ENCODE assay signal across 16 cellular contexts in genomic region chr18:37497836-37498518, GRCh38.
A peak's percentile ranks its signal among the peaks of the same experiment; 100 is the strongest.
DNase-seq lines count a peak whose midpoint lies in the region; ATAC-seq and TF ChIP-seq lines count a peak whose summit lies in the region.
"Had no signal": no experiment of that assay in that cellular context is flagged by ENCODE, and none has a peak within 500 bp of the region (broad histone marks: within the 10 kb centered on the region; RNA-seq: fewer than 3 reads in every experiment).

No MANE protein-coding gene starts in this region.

- H3K27me3 ChIP-seq in mammary epithelial cell (ENCODE audit: insufficient read depth, low read length): peaks cover 1% of the 10 kb centered on the region
- peaks cover 2% of the 10 kb centered on the region for H3K27me3 ChIP-seq in foreskin keratinocyte
- no peaks in the 10 kb centered on the region for H3K27me3 ChIP-seq in trophoblast cell (ENCODE audit: insufficient read depth, low read length)
- no peaks in the 10 kb centered on the region for H3K27me3 ChIP-seq in dorsolateral prefrontal cortex
- H3K27me3 ChIP-seq: BLaER1 had no signal

- H4K91ac ChIP-seq in trophoblast cell (ENCODE audit: low read depth, low read length): no peak overlapping the region

- H2BK5ac ChIP-seq in trophoblast cell (ENCODE audit: low read depth, low read length, poor library complexity): no peak overlapping the region

- H4K12ac ChIP-seq in trophoblast cell (ENCODE audit: low read depth, low read length): no peak overlapping the region

- H4K20me1 ChIP-seq in mammary epithelial cell (ENCODE audit: insufficient read depth, low read length): no peaks in the 10 kb centered on the region
- H4K20me1 ChIP-seq: BLaER1 had no signal

- H3K4me1 ChIP-seq in HEK293 (ENCODE audit: control insufficient read depth, insufficient read depth, low read length) (no peaks in the 10 kb centered on the region), mammary epithelial cell (ENCODE audit: insufficient read depth, low read length) (no peaks in the 10 kb centered on the region), foreskin keratinocyte (no peaks in the 10 kb centered on the region), trophoblast cell (ENCODE audit: control insufficient read depth in 1 of 2, insufficient read depth in 2 of 2, low read length in 2 of 2) (peaks cover 12 to 14% of the 10 kb centered on the region in 2 experiments)
- H3K4me1 ChIP-seq: BLaER1 had no signal

- intact Hi-C loops in mammary epithelial cell (cut with micrococcal nuclease): no loop called here
- intact Hi-C loops in dorsolateral prefrontal cortex (cut with DNase I): no loop called here

- H3K27ac ChIP-seq in HEK293 (ENCODE audit: extremely low read depth, low read depth, low read length) (no peak overlapping the region), mammary epithelial cell (ENCODE audit: insufficient read depth, low read depth, low read length) (no peak overlapping the region), foreskin keratinocyte (no peak overlapping the region), trophoblast cell (ENCODE audit: low read depth, low read length) (no peak overlapping the region), dorsolateral prefrontal cortex (no peak overlapping the region)
- H3K27ac ChIP-seq: BLaER1 had no signal

- H3K23ac ChIP-seq in trophoblast cell (ENCODE audit: low read length): no peak overlapping the region

- H3K18ac ChIP-seq in trophoblast cell (ENCODE audit: low read length): no peak overlapping the region

- H3K79me2 ChIP-seq in mammary epithelial cell (ENCODE audit: insufficient read depth, low read length) (no peaks in the 10 kb centered on the region), trophoblast cell (ENCODE audit: control insufficient read depth, insufficient read depth, low read length, poor library complexity) (no peaks in the 10 kb centered on the region)

- no peak overlapping the region for H2BK120ac ChIP-seq in trophoblast cell (ENCODE audit: insufficient read depth, low read length, poor library complexity)

- H2AFZ ChIP-seq in mammary epithelial cell (ENCODE audit: low read depth, low read length) (no peak overlapping the region), trophoblast cell (ENCODE audit: insufficient read depth, low read length, poor library complexity) (no peak overlapping the region)

- dilution Hi-C loops in mammary epithelial cell (cut with HindIII; ENCODE audit: low sequenced_read_pairs): loop anchor here (25.0 kb wide), 1 partner anchor 536 kb away; no protein-coding TSS in a partner anchor

- ATAC-seq in foreskin keratinocyte (peak; percentile 19), GM21619 (IDR thresholded peaks at IDR 0.05; ENCODE audit: unreplicated experiment) (no peak)

- H3K9ac ChIP-seq in mammary epithelial cell (ENCODE audit: insufficient read depth, low read length) (no peak overlapping the region), trophoblast cell (ENCODE audit: low read length) (no peak overlapping the region)
- H3K9ac ChIP-seq: BLaER1 had no signal

- H3K4me1 Mint-ChIP-seq in HFFc6 (ENCODE audit: low read depth): no peaks in the 10 kb centered on the region
- H3K4me1 Mint-ChIP-seq: CD14-positive monocyte; CD4-positive, alpha-beta memory T cell had no signal

- in situ Hi-C loops in mammary epithelial cell (cut with MboI; ENCODE audit: low sequenced_read_pairs in 2 of 2): no loop called here

- H2BK12ac ChIP-seq in trophoblast cell (ENCODE audit: low read length): no peak overlapping the region

- TF ChIP-seq CTCF in HEK293 (tag by site-specific recombination; IDR thresholded peaks at IDR 0.05) (no peak), mammary epithelial cell (conservative IDR thresholded peaks at IDR 0.05 in 1 of 2, IDR thresholded peaks at IDR 0.05 in 1 of 2; ENCODE audit: extremely low read depth in 1 of 2, insufficient read depth in 1 of 2, low read depth in 1 of 2, low read length in 2 of 2) (no peak), foreskin keratinocyte (conservative IDR thresholded peaks at IDR 0.05) (no peak), HFFc6 (IDR thresholded peaks at IDR 0.05) (no peak), dorsolateral prefrontal cortex (IDR thresholded peaks at IDR 0.05 in 54 of 56, conservative IDR thresholded peaks at IDR 0.05 in 2 of 56; ENCODE audit: low read depth in 1 of 56, partially characterized antibody in 56 of 56) (no peak)

- H3K14ac ChIP-seq in trophoblast cell (ENCODE audit: low read length): no peak overlapping the region

- H4K8ac ChIP-seq in trophoblast cell (ENCODE audit: low read depth, low read length): no peak overlapping the region

- H3K4me2 ChIP-seq in mammary epithelial cell (ENCODE audit: insufficient read depth, low read depth, low read length) (no peak overlapping the region), trophoblast cell (ENCODE audit: low read length) (no peak overlapping the region)
- H3K4me2 ChIP-seq: BLaER1 had no signal

- no peaks in the 10 kb centered on the region for H3K36me3 ChIP-seq in HEK293 (ENCODE audit: control insufficient read depth in 2 of 2, insufficient read depth in 1 of 2, low read length in 2 of 2)
- H3K36me3 ChIP-seq in mammary epithelial cell (ENCODE audit: insufficient read depth, low read length): no peaks in the 10 kb centered on the region
- H3K36me3 ChIP-seq in trophoblast cell (ENCODE audit: control insufficient read depth in 1 of 2, insufficient read depth in 2 of 2, low read length in 2 of 2): no peaks in the 10 kb centered on the region
- H3K36me3 ChIP-seq: BLaER1 had no signal

- H3K4me3 Mint-ChIP-seq in HFFc6: no peak overlapping the region
- H3K4me3 Mint-ChIP-seq: CD14-positive monocyte; CD4-positive, alpha-beta memory T cell; IgD-negative memory B cell had no signal

- H3K27me3 Mint-ChIP-seq in HFFc6 (ENCODE audit: insufficient read depth): peaks cover 34% of the 10 kb centered on the region

- peak; percentile 8 for DNase-seq in mammary epithelial cell
- peak in 1 of 2 donors; percentile 26 for DNase-seq in foreskin keratinocyte
- peak; percentile 74 to 80 for DNase-seq in trophoblast cell
- DNase-seq in HFFc6: no peak
- DNase-seq in dorsolateral prefrontal cortex: no peak
- DNase-seq: 8988T; CD4-positive, alpha-beta memory T cell; DMS153; DMS79; GDM1; HCEC 1CT had no signal

- peaks cover 7% of the 10 kb centered on the region for H3K79me1 ChIP-seq in trophoblast cell (ENCODE audit: low read length)

- H3K9me3 Mint-ChIP-seq in HFFc6: no peaks in the 10 kb centered on the region

- H3K4me3 ChIP-seq in HEK293 (ENCODE audit: low read depth, low read length): no peak overlapping the region
- H3K4me3 ChIP-seq in mammary epithelial cell (replicated peaks in 1 of 3; ENCODE audit: insufficient read depth in 1 of 3, low read depth in 2 of 3, low read length in 3 of 3): no peak overlapping the region
- H3K4me3 ChIP-seq in trophoblast cell (ENCODE audit: low read depth, low read length): no peak overlapping the region
- H3K4me3 ChIP-seq in dorsolateral prefrontal cortex: no peak overlapping the region
- H3K4me3 ChIP-seq: BLaER1 had no signal

- 77% methylated on average over 2 of the region's 2 CpGs for WGBS in mammary epithelial cell (ENCODE audit: low coverage, missing lambda C conversion rate)
- no CpG with 5 or more reads among the region's 2 CpGs for WGBS in trophoblast cell (ENCODE audit: extremely low coverage, insufficient coverage, insufficient read length)

- BruUV-seq in mammary epithelial cell (replicated peaks; lab: Mats Ljungman, UMichigan): no TSS peak

- H3K27ac Mint-ChIP-seq in HFFc6: no peak overlapping the region
- H3K27ac Mint-ChIP-seq: CD14-positive monocyte; CD4-positive, alpha-beta memory T cell; IgD-negative memory B cell had no signal

- H3K4ac ChIP-seq in trophoblast cell (ENCODE audit: low read depth, low read length): no peak overlapping the region

- H3K9me3 ChIP-seq in HEK293 (ENCODE audit: control insufficient read depth, insufficient read depth, low read depth, low read length): no peaks in the 10 kb centered on the region
- no peaks in the 10 kb centered on the region for H3K9me3 ChIP-seq in mammary epithelial cell (replicated peaks; ENCODE audit: insufficient read depth, low read length)
- H3K9me3 ChIP-seq in trophoblast cell (ENCODE audit: insufficient read depth, low read depth, low read length): no peaks in the 10 kb centered on the region
- H3K9me3 ChIP-seq: BLaER1 had no signal

- POLR2A ChIA-PET in HEK293 (lab: Yijun Ruan, JAX): no interaction called here

- no peak overlapping the region for H2AK5ac ChIP-seq in trophoblast cell (ENCODE audit: low read length)

- no peaks in the 10 kb centered on the region for H3K36me3 Mint-ChIP-seq in HFFc6 (ENCODE audit: low read depth)
- H3K36me3 Mint-ChIP-seq: CD14-positive monocyte; CD4-positive, alpha-beta memory T cell; IgD-negative memory B cell had no signal

- CTCF ChIA-PET in HEK293 (lab: Yijun Ruan, JAX) (no interaction called here), mammary epithelial cell (lab: Charles Lee; ENCODE audit: low non-redundant PET) (no interaction called here)

TF ChIP-seq in HEK293, 187 proteins besides CTCF, POLR2A, EP300 and RAD21 (continues in another document):
- no peak for TF ChIP-seq ZBTB49 (tag by site-specific recombination; IDR thresholded peaks at IDR 0.05; ENCODE audit: low read depth)
- TF ChIP-seq PRDM1 (tag by site-specific recombination; IDR thresholded peaks at IDR 0.05): peak; percentile 76

Comparison
In these comparisons a context has a peak if more than half of its experiments do, and no peak if none do; other contexts are left out.
1. DNase-seq: peak in mammary epithelial cell (single experiment) and trophoblast cell (2 of 2); none in HFFc6 (single experiment) and dorsolateral prefrontal cortex (0 of 10).